ENCODE assay signal across 19 cellular contexts in the genomic region with DNA sequence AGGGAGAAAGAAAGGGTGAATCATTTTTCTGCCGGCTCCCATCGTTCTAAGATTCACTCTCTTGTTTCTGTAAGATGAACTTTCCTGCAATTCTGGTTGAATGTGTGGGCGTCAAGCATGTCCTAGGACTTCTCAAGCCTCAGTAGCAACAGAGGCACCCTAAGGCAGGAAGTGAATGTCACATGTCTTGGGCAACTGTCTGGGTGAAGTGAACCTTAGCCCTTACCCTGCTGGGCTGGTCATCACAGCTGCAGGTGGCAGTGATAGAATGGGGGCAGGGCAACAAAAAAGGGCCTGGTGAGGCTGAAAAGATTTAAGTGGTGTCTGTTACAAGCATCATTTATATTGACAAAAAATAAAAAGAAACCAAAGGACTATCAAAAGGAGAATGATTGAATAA. TPM values are rescaled to one million over a fixed set of nuclear protein-coding genes. Genes with fewer than 3 reads are reported as not detected.
DNase-seq lines count a peak whose midpoint lies in the region; TF ChIP-seq lines count a peak whose summit lies in the region.
"Had no signal": no experiment of that assay in that cellular context is flagged by ENCODE, and none has a peak within 500 bp of the region (broad histone marks: within the 10 kb centered on the region; RNA-seq: fewer than 3 reads in every experiment).

No MANE protein-coding gene starts in this region.

- DNase-seq in NCI-H748 (lab: John Stamatoyannopoulos, UW; ENCODE audit: unreplicated experiment) (peak; percentile 13), NCI-H748 treated with DMSO at 0.1 percent for 48 hours (lab: John Stamatoyannopoulos, UW) (no peak), NCI-H69 (lab: John Stamatoyannopoulos, UW) (peak; percentile 86), left kidney (ENCODE audit: low read depth, low spot score) (peak; percentile 5), lower leg skin (ENCODE audit: low spot score in 2 of 2) (no peak), AML-193 (lab: John Stamatoyannopoulos, UW) (no peak), A172 (ENCODE audit: low spot score) (no peak), WERI-Rb-1 (no peak)
- DNase-seq: 8988T, COR-L47, DMS153, Kasumi-1, MM.1S, NCI-H1105, NCI-H1930, NCI-H2171 treated with DMSO at 0.1 percent for 48 hours, NCI-H446 treated with DMSO at 0.1 percent for 48 hours, SIG-M5 had no signal

- intact Hi-C loops in lower leg skin (cut with DNase I; ENCODE audit: low total_unique reads): no loop called here

- WGBS in lower leg skin, 2 donors: 78 to 87% methylated on average over 3 of the region's 3 CpGs

- H3K27ac ChIP-seq in WERI-Rb-1: no peak overlapping the region

- TF ChIP-seq CTCF in lower leg skin (IDR thresholded peaks at IDR 0.05) (no peak), WERI-Rb-1 (IDR thresholded peaks at IDR 0.05; ENCODE audit: low read depth, low read length) (no peak)

- TF ChIP-seq POLR2A in lower leg skin (IDR thresholded peaks at IDR 0.05): no peak

- peaks cover 4% of the 10 kb centered on the region for H3K9me3 ChIP-seq in WERI-Rb-1 (ENCODE audit: severe bottlenecking)

- H3K27me3 ChIP-seq in WERI-Rb-1 (ENCODE audit: insufficient read depth, low read depth, severe bottlenecking): no peaks in the 10 kb centered on the region

- H3K36me3 ChIP-seq in WERI-Rb-1: no peaks in the 10 kb centered on the region

- no peak overlapping the region for H3K4me3 ChIP-seq in lower leg skin (ENCODE audit: low read depth, poor library complexity, severe bottlenecking)
- H3K4me3 ChIP-seq in WERI-Rb-1 (ENCODE audit: low read depth, low read length): no peak overlapping the region
- H3K4me3 ChIP-seq: GM12878 had no signal

RNA-seq across cellular contexts. Expression of a gene that starts 45.9 kb away (rescaled TPM):
- total RNA-seq in lower leg skin: 10 to 100 TPM; 46.2 to 75.5 (median 70.3) TPM
- 90.4 and 94.6 TPM in 2 replicates for total RNA-seq in A172 (2014; rRNA removed; shearing (Covaris generic))

Comparison
In these comparisons a context has a peak if more than half of its experiments do, and no peak if none do; other contexts are left out.
1. DNase-seq: peak in NCI-H748 (single experiment), NCI-H69 (single experiment) and left kidney (single experiment); none in NCI-H748 treated with DMSO at 0.1 percent for 48 hours (single experiment), lower leg skin (0 of 2), AML-193 (0 of 2), A172 (single experiment) and WERI-Rb-1 (single experiment).